29 cellular contexts compared by ENCODE assay signal in genomic region chr11:13603661-13604060, GRCh38.
"Had no signal": no experiment of that assay in that cellular context is flagged by ENCODE, and none has a peak within 500 bp of the region (broad histone marks: within the 10 kb centered on the region; RNA-seq: fewer than 3 reads in every experiment).

No MANE protein-coding gene starts in this region.

- H3K27ac Mint-ChIP-seq: dendritic cell treated with granulocyte-macrophage colony-stimulating factor and Interleukin-4, amounts not matched to agents 40 ng/mL and 50 ng/mL, for 4 days; effector memory CD8-positive, alpha-beta T cell; endodermal cell; memory B cell; naive thymus-derived CD4-positive, alpha-beta T cell had no signal

- H3K4me3 ChIP-seq: colonic mucosa, esophagus squamous epithelium, gastrocnemius medialis, heart right ventricle, left lung, lung had no signal

- H3K9me3 ChIP-seq: colonic mucosa, esophagus squamous epithelium, gastrocnemius medialis, heart right ventricle, left lung had no signal

- H3K36me3 ChIP-seq: colonic mucosa, esophagus squamous epithelium, gastrocnemius medialis, heart right ventricle, left lung had no signal

- H3K4me1 Mint-ChIP-seq: memory B cell; naive thymus-derived CD4-positive, alpha-beta T cell had no signal

- ATAC-seq: effector memory CD8-positive, alpha-beta T cell; esophagus mucosa; gastrocnemius medialis; heart right ventricle; left cardiac atrium; left lung; left ventricle myocardium superior; naive thymus-derived CD4-positive, alpha-beta T cell had no signal

- DNase-seq: colonic mucosa; cortex of kidney; effector CD8-positive, alpha-beta T cell; effector memory CD8-positive, alpha-beta T cell; endodermal cell; erythroblast; esophagus squamous epithelium; foreskin fibroblast; foreskin melanocyte; gastrocnemius medialis; glutamatergic neuron; head of caudate nucleus; heart right ventricle; hippocampal formation; left cardiac atrium; left lung; left ventricle myocardium superior; mammary epithelial cell; mesendoderm; midbrain; naive thymus-derived CD4-positive, alpha-beta T cell had no signal

- H3K27me3 ChIP-seq: colonic mucosa, esophagus squamous epithelium, left lung had no signal

- H3K4me1 ChIP-seq: colonic mucosa, esophagus squamous epithelium, gastrocnemius medialis, heart right ventricle, left lung had no signal

- FAIRE-seq: endometrium, islet of Langerhans, keratinocyte had no signal

- H3K27ac ChIP-seq: colonic mucosa, epithelial cell of prostate, esophagus squamous epithelium, gastrocnemius medialis, heart right ventricle, left lung had no signal

- H3K9me3 Mint-ChIP-seq: dendritic cell treated with granulocyte-macrophage colony-stimulating factor and Interleukin-4, amounts not matched to agents 40 ng/mL and 50 ng/mL, for 4 days; effector memory CD8-positive, alpha-beta T cell; endodermal cell; memory B cell; naive thymus-derived CD4-positive, alpha-beta T cell had no signal

- H3K4me3 Mint-ChIP-seq: dendritic cell treated with granulocyte-macrophage colony-stimulating factor and Interleukin-4, amounts not matched to agents 40 ng/mL and 50 ng/mL, for 4 days; effector memory CD8-positive, alpha-beta T cell; endodermal cell; memory B cell; naive thymus-derived CD4-positive, alpha-beta T cell had no signal
